12 cellular contexts compared by ENCODE assay signal in genomic region chr5:37875051-37875787, GRCh38.
DNase-seq lines count a peak whose midpoint lies in the region; ATAC-seq, FAIRE-seq and TF ChIP-seq lines count a peak whose summit lies in the region.
"Had no signal": no experiment of that assay in that cellular context is flagged by ENCODE, and none has a peak within 500 bp of the region (broad histone marks: within the 10 kb centered on the region; RNA-seq: fewer than 3 reads in every experiment).

No MANE protein-coding gene starts in this region.

- ATAC-seq in HG02571 (IDR thresholded peaks at IDR 0.05; ENCODE audit: unreplicated experiment): peak; percentile 67
- no peak for ATAC-seq in GM21737 (IDR thresholded peaks at IDR 0.05; ENCODE audit: unreplicated experiment)
- ATAC-seq: activated CD8-positive, alpha-beta T cell treated with anti-CD3 and anti-CD28 coated beads, Interleukin-2, amount 10 ng/mL, durations not matched to agents 7 days and 5 days; heart right ventricle had no signal

- DNase-seq in EL: peak; percentile 78
- peak; percentile 44 for DNase-seq in RCC 7860 (ENCODE audit: low spot score)
- DNase-seq in fibroblast of the conjunctiva (ENCODE audit: low read depth): peak; percentile 20
- DNase-seq in D721Med (ENCODE audit: insufficient read length, low spot score): no peak
- DNase-seq in NCI-H2029 treated with DMSO at 0.1 percent for 48 hours (lab: John Stamatoyannopoulos, UW): no peak
- DNase-seq in stimulated activated CD4-positive, alpha-beta T cell treated with anti-CD3 and anti-CD28 coated beads, Interleukin-4, amount 100 ng/mL, for 24 hours: no peak
- DNase-seq: activated CD8-positive, alpha-beta T cell treated with anti-CD3 and anti-CD28 coated beads, Interleukin-2, amount 10 ng/mL, durations not matched to agents 7 days and 5 days; aorta; heart right ventricle; NCI-H2081 had no signal

- peak; percentile 39 for FAIRE-seq in RCC 7860 (lab: Jason Lieb, UNC)
- no peak for FAIRE-seq in D721Med (lab: Jason Lieb, UNC)

- no peak for TF ChIP-seq CTCF in D721Med (IDR thresholded peaks at IDR 0.05; ENCODE audit: insufficient read depth, missing control alignments)

Comparison
In these comparisons a context has a peak if more than half of its experiments do, and no peak if none do; other contexts are left out.
1. DNase-seq: peak in EL (single experiment), RCC 7860 (single experiment) and fibroblast of the conjunctiva (single experiment); none in D721Med (single experiment), NCI-H2029 treated with DMSO at 0.1 percent for 48 hours (single experiment) and stimulated activated CD4-positive, alpha-beta T cell treated with anti-CD3 and anti-CD28 coated beads, Interleukin-4, amount 100 ng/mL, for 24 hours (single experiment).